ENCODE assay signal across 2 cellular contexts in the genomic region with DNA sequence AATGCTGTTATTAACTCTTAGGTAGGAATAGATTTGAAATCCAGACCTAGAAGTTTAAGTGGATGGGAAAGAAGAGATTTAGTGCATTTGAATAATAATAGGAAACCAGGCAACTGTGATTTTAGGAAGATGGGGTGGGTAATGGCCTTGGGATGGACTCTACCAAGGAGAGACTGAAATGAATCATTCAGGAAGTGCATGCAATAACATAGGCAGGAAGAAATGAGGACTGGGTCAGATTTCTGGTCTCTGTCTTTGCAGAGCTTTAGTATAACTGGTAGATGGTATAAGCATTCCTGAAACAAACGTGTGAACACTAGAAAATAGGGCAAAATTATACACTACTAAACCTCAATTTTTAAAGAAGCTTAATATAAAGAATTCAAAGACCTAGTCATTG.
TF ChIP-seq lines count a peak whose summit lies in the region.

No MANE protein-coding gene starts in this region.

TF ChIP-seq in HEK293, 187 proteins besides CTCF, POLR2A, EP300 and RAD21 (continued from another document):
- TF ChIP-seq ZNF175 (tag by site-specific recombination; IDR thresholded peaks at IDR 0.05) (no peak), ZNF624 (tag by site-specific recombination; IDR thresholded peaks at IDR 0.05) (no peak), ZNF148 (tag by site-specific recombination; IDR thresholded peaks at IDR 0.05; ENCODE audit: borderline replicate concordance) (no peak), FEZF1 (tag by site-specific recombination; IDR thresholded peaks at IDR 0.05) (no peak), GLI4 (tag by site-specific recombination; IDR thresholded peaks at IDR 0.05) (no peak), PRDM10 (tag by site-specific recombination; IDR thresholded peaks at IDR 0.05) (0 out of 2 replicates have a peak, but pooled peaks have one; percentile 31), SCRT1 (tag by site-specific recombination; IDR thresholded peaks at IDR 0.05; ENCODE audit: borderline replicate concordance) (no peak)

TF ChIP-seq in SK-N-SH treated with all-trans-retinoic acid at 6 μM for 48 hours, 23 proteins besides CTCF, POLR2A, EP300 and RAD21 (continued from another document):
- TF ChIP-seq, protein P1, sequence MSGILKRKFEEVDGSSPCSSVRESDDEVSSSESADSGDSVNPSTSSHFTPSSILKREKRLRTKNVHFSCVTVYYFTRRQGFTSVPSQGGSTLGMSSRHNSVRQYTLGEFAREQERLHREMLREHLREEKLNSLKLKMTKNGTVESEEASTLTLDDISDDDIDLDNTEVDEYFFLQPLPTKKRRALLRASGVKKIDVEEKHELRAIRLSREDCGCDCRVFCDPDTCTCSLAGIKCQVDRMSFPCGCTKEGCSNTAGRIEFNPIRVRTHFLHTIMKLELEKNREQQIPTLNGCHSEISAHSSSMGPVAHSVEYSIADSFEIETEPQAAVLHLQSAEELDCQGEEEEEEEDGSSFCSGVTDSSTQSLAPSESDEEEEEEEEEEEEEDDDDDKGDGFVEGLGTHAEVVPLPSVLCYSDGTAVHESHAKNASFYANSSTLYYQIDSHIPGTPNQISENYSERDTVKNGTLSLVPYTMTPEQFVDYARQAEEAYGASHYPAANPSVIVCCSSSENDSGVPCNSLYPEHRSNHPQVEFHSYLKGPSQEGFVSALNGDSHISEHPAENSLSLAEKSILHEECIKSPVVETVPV (CRISPR knock-in tag; IDR thresholded peaks at IDR 0.05) = no peak
- TF ChIP-seq, protein P2, sequence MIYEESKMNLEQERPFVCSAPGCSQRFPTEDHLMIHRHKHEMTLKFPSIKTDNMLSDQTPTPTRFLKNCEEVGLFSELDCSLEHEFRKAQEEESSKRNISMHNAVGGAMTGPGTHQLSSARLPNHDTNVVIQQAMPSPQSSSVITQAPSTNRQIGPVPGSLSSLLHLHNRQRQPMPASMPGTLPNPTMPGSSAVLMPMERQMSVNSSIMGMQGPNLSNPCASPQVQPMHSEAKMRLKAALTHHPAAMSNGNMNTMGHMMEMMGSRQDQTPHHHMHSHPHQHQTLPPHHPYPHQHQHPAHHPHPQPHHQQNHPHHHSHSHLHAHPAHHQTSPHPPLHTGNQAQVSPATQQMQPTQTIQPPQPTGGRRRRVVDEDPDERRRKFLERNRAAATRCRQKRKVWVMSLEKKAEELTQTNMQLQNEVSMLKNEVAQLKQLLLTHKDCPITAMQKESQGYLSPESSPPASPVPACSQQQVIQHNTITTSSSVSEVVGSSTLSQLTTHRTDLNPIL (CRISPR knock-in tag; IDR thresholded peaks at IDR 0.05; ENCODE audit: low read depth) = no peak
- TF ChIP-seq RARB (CRISPR knock-in tag; IDR thresholded peaks at IDR 0.05) = no peak
- no peak for TF ChIP-seq ZC3H10 (CRISPR knock-in tag; IDR thresholded peaks at IDR 0.05)
- TF ChIP-seq, protein P3, sequence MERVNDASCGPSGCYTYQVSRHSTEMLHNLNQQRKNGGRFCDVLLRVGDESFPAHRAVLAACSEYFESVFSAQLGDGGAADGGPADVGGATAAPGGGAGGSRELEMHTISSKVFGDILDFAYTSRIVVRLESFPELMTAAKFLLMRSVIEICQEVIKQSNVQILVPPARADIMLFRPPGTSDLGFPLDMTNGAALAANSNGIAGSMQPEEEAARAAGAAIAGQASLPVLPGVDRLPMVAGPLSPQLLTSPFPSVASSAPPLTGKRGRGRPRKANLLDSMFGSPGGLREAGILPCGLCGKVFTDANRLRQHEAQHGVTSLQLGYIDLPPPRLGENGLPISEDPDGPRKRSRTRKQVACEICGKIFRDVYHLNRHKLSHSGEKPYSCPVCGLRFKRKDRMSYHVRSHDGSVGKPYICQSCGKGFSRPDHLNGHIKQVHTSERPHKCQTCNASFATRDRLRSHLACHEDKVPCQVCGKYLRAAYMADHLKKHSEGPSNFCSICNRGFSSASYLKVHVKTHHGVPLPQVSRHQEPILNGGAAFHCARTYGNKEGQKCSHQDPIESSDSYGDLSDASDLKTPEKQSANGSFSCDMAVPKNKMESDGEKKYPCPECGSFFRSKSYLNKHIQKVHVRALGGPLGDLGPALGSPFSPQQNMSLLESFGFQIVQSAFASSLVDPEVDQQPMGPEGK (CRISPR knock-in tag; IDR thresholded peaks at IDR 0.05; ENCODE audit: borderline replicate concordance) = no peak
- TF ChIP-seq ZFP30 (CRISPR knock-in tag; IDR thresholded peaks at IDR 0.05) = no peak
- TF ChIP-seq TCF4 (CRISPR knock-in tag; IDR thresholded peaks at IDR 0.05; ENCODE audit: borderline replicate concordance) = no peak
- TF ChIP-seq PPARA (CRISPR knock-in tag; IDR thresholded peaks at IDR 0.05; ENCODE audit: borderline replicate concordance) = no peak
- no peak for TF ChIP-seq TSHZ2 (CRISPR knock-in tag; IDR thresholded peaks at IDR 0.05)
TF ChIP-seq in SK-N-SH treated with all-trans-retinoic acid at 6 μM for 48 hours: peak in this region for 0.
